19 cellular contexts compared by ENCODE assay signal in the genomic region with DNA sequence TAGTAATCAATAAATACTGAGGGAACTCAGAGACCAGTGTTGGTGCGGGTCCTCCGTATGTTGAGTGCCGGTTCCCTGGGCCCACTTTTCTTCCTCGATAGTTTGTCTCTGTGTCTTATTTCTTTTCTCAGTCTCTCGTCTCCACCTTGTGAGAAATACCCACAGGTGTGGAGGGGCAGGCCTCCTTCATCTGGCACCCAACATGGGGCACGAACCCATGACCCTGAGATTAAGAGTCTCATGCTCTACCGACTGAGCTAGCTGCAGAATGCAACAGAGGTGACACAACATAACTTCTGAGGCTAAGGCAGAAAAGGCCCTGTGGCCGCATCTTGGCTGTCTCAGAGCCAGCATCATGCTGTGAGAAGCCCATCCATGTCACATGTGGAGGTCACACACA. TPM values are rescaled to one million over a fixed set of nuclear protein-coding genes. Genes with fewer than 3 reads are reported as not detected.
DNase-seq lines count a peak whose midpoint lies in the region; ATAC-seq, FAIRE-seq and TF ChIP-seq lines count a peak whose summit lies in the region.
"Had no signal": no experiment of that assay in that cellular context is flagged by ENCODE, and none has a peak within 500 bp of the region (broad histone marks: within the 10 kb centered on the region; RNA-seq: fewer than 3 reads in every experiment).

No MANE protein-coding gene starts in this region.

- no peak for TF ChIP-seq POLR2A in K562 (conservative IDR thresholded peaks at IDR 0.05)

- no peak overlapping the region for H3K4me3 Mint-ChIP-seq in naive thymus-derived CD4-positive, alpha-beta T cell

- H3K27ac Mint-ChIP-seq in naive thymus-derived CD4-positive, alpha-beta T cell, result no peak overlapping the region

- TF ChIP-seq CTCF in HEK293 (tag by site-specific recombination; IDR thresholded peaks at IDR 0.05) (no peak), K562 (IDR thresholded peaks at IDR 0.05 in 2 of 3, conservative IDR thresholded peaks at IDR 0.05 in 1 of 3; ENCODE audit: insufficient read depth in 2 of 3, low read depth in 1 of 3, low read length in 3 of 3) (no peak)

- peaks cover 4 to 100% (median 72%) of the 10 kb centered on the region in 11 donors for H3K9me3 Mint-ChIP-seq in naive thymus-derived CD4-positive, alpha-beta T cell

- intact Hi-C loops in K562 (cut with micrococcal nuclease), result no loop called here
- intact Hi-C loops in naive thymus-derived CD4-positive, alpha-beta T cell (cut with micrococcal nuclease), result loop anchor here in 1 of 2 donors (10.0 kb wide), 1 partner anchor 443 kb away; the partner anchor contains the start of gene ZNF880

- no peaks in the 10 kb centered on the region for H3K27me3 Mint-ChIP-seq in naive thymus-derived CD4-positive, alpha-beta T cell

- no peaks in the 10 kb centered on the region for H3K36me3 ChIP-seq in HEK293 (ENCODE audit: control insufficient read depth in 2 of 2, insufficient read depth in 1 of 2, low read length in 2 of 2)
- no peaks in the 10 kb centered on the region for H3K36me3 ChIP-seq in K562 (ENCODE audit: control insufficient read depth, insufficient read depth, low read length)
- H3K36me3 ChIP-seq in naive thymus-derived CD4-positive, alpha-beta T cell (ENCODE audit: control insufficient read depth in 2 of 3, insufficient read depth in 3 of 3, low read length in 3 of 3), result peaks cover 0 to 3% (median 0%) of the 10 kb centered on the region in 3 experiments

- H3K9me3 ChIP-seq in HEK293 (ENCODE audit: control insufficient read depth, insufficient read depth, low read depth, low read length), result no peaks in the 10 kb centered on the region
- H3K9me3 ChIP-seq in K562 (replicated peaks; ENCODE audit: control insufficient read depth, insufficient read depth, low read depth, low read length), result peaks cover 21% of the 10 kb centered on the region
- peaks cover 0 to 59% (median 16%) of the 10 kb centered on the region in 3 experiments for H3K9me3 ChIP-seq in naive thymus-derived CD4-positive, alpha-beta T cell (ENCODE audit: control insufficient read depth in 2 of 3, low read length in 3 of 3)

- no peak for TF ChIP-seq RAD21 in K562 (CRISPR knock-in tag; conservative IDR thresholded peaks at IDR 0.05 in 1 of 2, IDR thresholded peaks at IDR 0.05 in 1 of 2)

- H4K20me1 ChIP-seq in K562 (replicated peaks; ENCODE audit: control insufficient read depth, insufficient read depth, low read length), result no peaks in the 10 kb centered on the region

- peaks cover 10 to 30% (median 19%) of the 10 kb centered on the region in 5 donors for H3K36me3 Mint-ChIP-seq in naive thymus-derived CD4-positive, alpha-beta T cell

- no peaks in the 10 kb centered on the region for H3K79me2 ChIP-seq in K562 (ENCODE audit: control insufficient read depth, insufficient read depth, low read length)

- no TSS peak for BruUV-seq in K562 (replicated peaks; lab: Mats Ljungman, UMichigan)

- H3K4me1 Mint-ChIP-seq in naive thymus-derived CD4-positive, alpha-beta T cell, result peaks cover 4 to 8% (median 7%) of the 10 kb centered on the region in 7 donors

- ATAC-seq in K562 (no peak), GM21367 (IDR thresholded peaks at IDR 0.05; ENCODE audit: unreplicated experiment) (no peak)
- no peak for ATAC-seq in naive thymus-derived CD4-positive, alpha-beta T cell
- ATAC-seq: HCT116, PC-3 had no signal

- POLR2A ChIA-PET in HEK293 (lab: Yijun Ruan, JAX), result no interaction called here
- POLR2A ChIA-PET in K562 (lab: Yijun Ruan, JAX), result interaction anchor here (0.5 kb wide), 1 partner anchor 99 kb away, joined by 3 read pairs; no protein-coding TSS in a partner anchor
- POLR2A ChIA-PET in naive thymus-derived CD4-positive, alpha-beta T cell (lab: Charles Lee), result no interaction called here

- in situ Hi-C loops in K562 (cut with MboI), result no loop called here

- CTCF ChIA-PET in HEK293 (lab: Yijun Ruan, JAX), result no interaction called here
- CTCF ChIA-PET in K562 (lab: Yijun Ruan, JAX; ENCODE audit: low intra/inter-chr PET ratio), result no interaction called here
- CTCF ChIA-PET in naive thymus-derived CD4-positive, alpha-beta T cell (lab: Charles Lee), result no interaction called here

- WGBS in K562 (ENCODE audit: insufficient coverage, low coverage, missing lambda C conversion rate), result 0% methylated on average over 8 of the region's 8 CpGs

- no peak for TF ChIP-seq EP300 in K562 (IDR thresholded peaks at IDR 0.05; ENCODE audit: low read length)

- no peak overlapping the region for H3K9ac ChIP-seq in K562 (ENCODE audit: insufficient read depth in 1 of 2, low read depth in 2 of 2, low read length in 2 of 2)

- H3K4me3 ChIP-seq in HEK293 (ENCODE audit: low read depth, low read length) (no peak overlapping the region), K562 (no peak overlapping the region)
- peak overlapping the region; percentile 9 for H3K4me3 ChIP-seq in naive thymus-derived CD4-positive, alpha-beta T cell (ENCODE audit: low read length)

- no peaks in the 10 kb centered on the region for H3K27me3 ChIP-seq in K562 (ENCODE audit: control insufficient read depth in 2 of 2, insufficient read depth in 2 of 2, low read length in 2 of 2)
- H3K27me3 ChIP-seq in naive thymus-derived CD4-positive, alpha-beta T cell (ENCODE audit: control insufficient read depth in 2 of 2, insufficient read depth in 2 of 2, low read length in 2 of 2), result no peaks in the 10 kb centered on the region

- H3K27ac ChIP-seq in HEK293 (ENCODE audit: extremely low read depth, low read depth, low read length) (no peak overlapping the region), K562 (ENCODE audit: extremely low read depth, low read depth, low read length) (no peak overlapping the region)
- no peak overlapping the region for H3K27ac ChIP-seq in naive thymus-derived CD4-positive, alpha-beta T cell (ENCODE audit: low read depth, low read length)
- H3K27ac ChIP-seq: C4-2B had no signal

- peak; percentile 18 for DNase-seq in activated T-cell treated with anti-CD3 and anti-CD28 coated beads, Interleukin-2, amount 50 U/mL, for 1 hour
- no peak for DNase-seq in activated T-cell treated with anti-CD3 and anti-CD28 coated beads, Interleukin-2, amount 50 U/mL, for 48 hours
- DNase-seq in K562 (ENCODE audit: extremely low read depth in 1 of 4, low spot score in 3 of 4), result peak in 1 of 4 experiments; percentile 29
- peak in 2 of 9 donors; percentile 1 to 8 for DNase-seq in naive thymus-derived CD4-positive, alpha-beta T cell
- no peak for DNase-seq in inferior parietal cortex (ENCODE audit: extremely low spot score)
- DNase-seq in islet precursor cell, result no peak
- DNase-seq: NCI-H1436 treated with DMSO at 0.1 percent for 48 hours, NCI-H2081, NCI-H2227 treated with DMSO at 0.1 percent for 48 hours, NCI-H526, PC-3 had no signal

- no peaks in the 10 kb centered on the region for H3K4me1 ChIP-seq in HEK293 (ENCODE audit: control insufficient read depth, insufficient read depth, low read length)
- H3K4me1 ChIP-seq in K562 (replicated peaks in 1 of 2; ENCODE audit: control insufficient read depth in 2 of 2, insufficient read depth in 2 of 2, low read length in 2 of 2), result no peaks in the 10 kb centered on the region; a peak in 2 of 5 replicates
- peaks cover 0 to 4% of the 10 kb centered on the region in 2 donors for H3K4me1 ChIP-seq in naive thymus-derived CD4-positive, alpha-beta T cell (ENCODE audit: control insufficient read depth in 2 of 2, insufficient read depth in 2 of 2, low read length in 2 of 2)
- H3K4me1 ChIP-seq: Caco-2 had no signal

- no peak for FAIRE-seq in K562 (lab: Jason Lieb, UNC)
- FAIRE-seq: A204.1, G401.6, GM19239 had no signal

- H2AFZ ChIP-seq in K562 (ENCODE audit: low read depth, low read length), result no peak overlapping the region

- H3K4me2 ChIP-seq in K562 (ENCODE audit: insufficient read depth, low read length), result no peak overlapping the region

- H3K9me1 ChIP-seq in K562 (ENCODE audit: control insufficient read depth, insufficient read depth, low read length), result no peaks in the 10 kb centered on the region

RNA-seq across cellular contexts. Expression of gene ZNF613, which starts 5.3 kb away (rescaled TPM):
- total RNA-seq in K562 (2011; cell fraction: chromatin; rRNA removed; ENCODE audit: low replicate concordance), result 6.8 and 8.0 TPM in 2 replicates
- 3.9 and 4.3 TPM in 2 replicates for total RNA-seq in K562 (2011; cell fraction: nucleolus; rRNA removed)
- 4.8 and 5.1 TPM in 2 replicates for total RNA-seq in K562 (2011; cell fraction: nucleoplasm; rRNA removed)
- total RNA-seq in K562 (2014; rRNA removed) (2.4 and 2.8 TPM in 2 replicates), K562 (2014; rRNA removed; fragmentation: Illumina TruSeq; extraction: Trizol) (4.4 and 5.3 TPM in 2 replicates), K562 (2015; rRNA removed; fragmentation: Illumina TruSeq; extraction: Trizol) (2.8 and 3.7 TPM in 2 replicates), K562 (2021) (1.7 and 2.4 TPM in 2 replicates)
- polyA plus RNA-seq in K562 (2011; rRNA removed) (1.8 and 2.7 TPM in 2 replicates), K562 (2014; fragmentation: Illumina TruSeq; extraction: Trizol) (2.4 and 2.7 TPM in 2 replicates), K562 (2014; fragmentation: Nextera tagmentation; extraction: Ambion mirVana) (1 to 10 TPM; 2.3 to 4.5 TPM), K562 (2014; rRNA removed) (2.1 and 2.3 TPM in 2 replicates)
- 1.3 and 1.7 TPM in 2 replicates for polyA plus RNA-seq in K562 (2011; cell fraction: cytosol; rRNA removed)
- polyA plus RNA-seq in K562 (2011; cell fraction: nucleus; rRNA removed), result 1.6 and 1.7 TPM in 2 replicates
- polyA plus RNA-seq in K562 (2012), result 2.4 and 2.5 TPM in 2 replicates
- 7.2 and 7.4 TPM in 2 replicates for polyA minus RNA-seq in K562 (2011; rRNA and poly(A)+ RNA removed)
- polyA minus RNA-seq in K562 (2011; cell fraction: cytosol; rRNA and poly(A)+ RNA removed), result 1.4 and 4.5 TPM in 2 replicates
- 2.6 and 7.3 TPM in 2 replicates for polyA minus RNA-seq in K562 (2011; cell fraction: nucleus; rRNA and poly(A)+ RNA removed)
- 1 to 10 TPM; 1.5 to 9.6 (median 5.2) TPM for total RNA-seq in naive thymus-derived CD4-positive, alpha-beta T cell
- 1 to 10 TPM; 3.3 to 8.2 TPM for polyA plus RNA-seq in naive thymus-derived CD4-positive, alpha-beta T cell

RNA-seq across cellular contexts. Expression of gene ZNF649, which starts 17.1 kb away (rescaled TPM):
- total RNA-seq in K562 (2011; cell fraction: chromatin; rRNA removed; ENCODE audit: low replicate concordance), result 43.6 and 88.5 TPM in 2 replicates
- 34.0 and 34.2 TPM in 2 replicates for total RNA-seq in K562 (2011; cell fraction: nucleolus; rRNA removed)
- total RNA-seq in K562 (2011; cell fraction: nucleoplasm; rRNA removed), result 44.3 and 48.2 TPM in 2 replicates
- 7.4 and 9.9 TPM in 2 replicates for total RNA-seq in K562 (2014; rRNA removed)
- total RNA-seq in K562 (2014; rRNA removed; fragmentation: Illumina TruSeq; extraction: Trizol), result 13.6 and 14.9 TPM in 2 replicates
- 10.2 and 10.6 TPM in 2 replicates for total RNA-seq in K562 (2015; rRNA removed; fragmentation: Illumina TruSeq; extraction: Trizol)
- 8.3 and 9.0 TPM in 2 replicates for total RNA-seq in K562 (2021)
- polyA plus RNA-seq in K562 (2011; rRNA removed), result 6.8 and 8.4 TPM in 2 replicates
- 1.5 and 2.1 TPM in 2 replicates for polyA plus RNA-seq in K562 (2011; cell fraction: cytosol; rRNA removed)
- 17.2 and 17.4 TPM in 2 replicates for polyA plus RNA-seq in K562 (2011; cell fraction: nucleus; rRNA removed)
- polyA plus RNA-seq in K562 (2012), result 4.4 and 5.4 TPM in 2 replicates
- polyA plus RNA-seq in K562 (2014; fragmentation: Illumina TruSeq; extraction: Trizol), result 5.9 and 6.7 TPM in 2 replicates
- 1 to 10 TPM; 1.4 to 2.7 TPM for polyA plus RNA-seq in K562 (2014; fragmentation: Nextera tagmentation; extraction: Ambion mirVana)
- 5.0 and 7.3 TPM in 2 replicates for polyA plus RNA-seq in K562 (2014; rRNA removed)
- polyA minus RNA-seq in K562 (2011; rRNA and poly(A)+ RNA removed), result 32.3 and 32.7 TPM in 2 replicates
- polyA minus RNA-seq in K562 (2011; cell fraction: cytosol; rRNA and poly(A)+ RNA removed), result 2.6 and 5.1 TPM in 2 replicates
- 25.4 and 38.3 TPM in 2 replicates for polyA minus RNA-seq in K562 (2011; cell fraction: nucleus; rRNA and poly(A)+ RNA removed)
- 10 to 100 TPM; 11.1 to 33.4 (median 14.5) TPM for total RNA-seq in naive thymus-derived CD4-positive, alpha-beta T cell
- 10 to 100 TPM in 1 of 2 donors, 1 to 10 TPM in 1; 9.3 to 14.3 TPM for polyA plus RNA-seq in naive thymus-derived CD4-positive, alpha-beta T cell

RNA-seq across cellular contexts. Expression of gene ZNF577, which starts 34.2 kb away (rescaled TPM):
- 47.4 and 101 TPM in 2 replicates for total RNA-seq in K562 (2011; cell fraction: chromatin; rRNA removed; ENCODE audit: low replicate concordance)
- total RNA-seq in K562 (2011; cell fraction: nucleolus; rRNA removed), result 26.7 and 28.6 TPM in 2 replicates
- total RNA-seq in K562 (2011; cell fraction: nucleoplasm; rRNA removed), result 60.1 and 68.1 TPM in 2 replicates
- total RNA-seq in K562 (2014; rRNA removed) (4.2 and 7.8 TPM in 2 replicates), K562 (2014; rRNA removed; fragmentation: Illumina TruSeq; extraction: Trizol) (8.9 and 9.9 TPM in 2 replicates), K562 (2015; rRNA removed; fragmentation: Illumina TruSeq; extraction: Trizol) (9.0 and 9.4 TPM in 2 replicates), K562 (2021) (5.6 and 6.4 TPM in 2 replicates)
- polyA plus RNA-seq in K562 (2011; rRNA removed) (11.2 and 12.7 TPM in 2 replicates), K562 (2014; fragmentation: Illumina TruSeq; extraction: Trizol) (7.5 and 9.1 TPM in 2 replicates), K562 (2014; fragmentation: Nextera tagmentation; extraction: Ambion mirVana) (1 to 10 TPM; 1.3 to 3.5 TPM), K562 (2014; rRNA removed) (7.0 and 7.6 TPM in 2 replicates)
- 2.5 and 6.4 TPM in 2 replicates for polyA plus RNA-seq in K562 (2011; cell fraction: cytosol; rRNA removed)
- 38.5 and 43.0 TPM in 2 replicates for polyA plus RNA-seq in K562 (2011; cell fraction: nucleus; rRNA removed)
- 2.9 and 4.1 TPM in 2 replicates for polyA plus RNA-seq in K562 (2012)
- 30.2 and 33.7 TPM in 2 replicates for polyA minus RNA-seq in K562 (2011; rRNA and poly(A)+ RNA removed)
- polyA minus RNA-seq in K562 (2011; cell fraction: cytosol; rRNA and poly(A)+ RNA removed), result 4.0 and 5.4 TPM in 2 replicates
- 22.5 and 27.5 TPM in 2 replicates for polyA minus RNA-seq in K562 (2011; cell fraction: nucleus; rRNA and poly(A)+ RNA removed)
- total RNA-seq in naive thymus-derived CD4-positive, alpha-beta T cell, result 10 to 100 TPM in 3 of 5 experiments, 1 to 10 TPM in 2; 7.7 to 28.5 (median 13.3) TPM
- polyA plus RNA-seq in naive thymus-derived CD4-positive, alpha-beta T cell, result 1 to 10 TPM; 3.7 to 6.5 TPM
